Comparison of ENCODE assay signal across 14 cellular contexts in the genomic region with DNA sequence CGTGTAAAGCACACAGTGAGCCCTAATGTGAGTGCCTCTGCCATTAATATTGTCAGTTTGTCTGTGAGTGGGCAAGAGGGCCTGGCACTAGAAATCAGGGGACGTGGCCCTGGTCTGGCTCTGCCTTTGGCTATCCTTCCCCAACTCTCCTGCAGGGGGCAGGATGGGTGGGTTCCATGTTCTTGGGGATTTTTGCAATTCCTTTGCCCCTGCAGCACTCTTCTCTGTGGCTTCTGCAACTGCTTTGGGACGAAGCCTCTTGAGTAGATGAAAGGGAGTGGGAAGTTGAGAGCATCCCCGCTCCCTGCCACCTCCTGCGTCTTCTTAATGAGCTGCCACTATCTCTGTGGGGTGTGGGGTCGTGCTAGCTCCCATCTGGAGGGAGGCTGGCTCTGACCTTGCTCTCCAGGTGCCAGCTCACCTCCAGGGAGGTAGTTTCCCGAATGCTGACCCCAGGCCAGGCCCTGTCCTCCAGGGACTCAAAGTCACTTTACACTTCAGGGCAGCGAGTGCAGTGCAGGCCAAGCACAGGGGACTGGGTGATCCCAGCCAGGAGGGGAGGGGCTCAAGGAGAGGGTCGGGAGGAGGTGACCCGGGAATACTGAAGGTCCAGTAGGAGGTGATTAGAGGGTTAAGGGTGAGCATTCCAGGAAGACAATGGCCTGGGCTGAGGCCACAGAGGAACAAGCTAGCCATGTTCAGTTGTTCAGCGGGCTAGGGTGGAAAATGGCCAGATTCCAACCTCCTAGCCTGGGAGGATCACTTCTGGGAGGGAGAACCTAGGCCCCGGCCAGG.
DNase-seq lines count a peak whose midpoint lies in the region; ATAC-seq and TF ChIP-seq lines count a peak whose summit lies in the region.
"Had no signal": no experiment of that assay in that cellular context is flagged by ENCODE, and none has a peak within 500 bp of the region (broad histone marks: within the 10 kb centered on the region; RNA-seq: fewer than 3 reads in every experiment).

No MANE protein-coding gene starts in this region.

- H3K4me3 ChIP-seq in Karpas-422 (ENCODE audit: low read length), result no peak overlapping the region
- H3K4me3 ChIP-seq in choroid plexus epithelial cell (ENCODE audit: low read depth, low read length), result no peak overlapping the region
- no peak overlapping the region for H3K4me3 ChIP-seq in CD8-positive, alpha-beta T cell (ENCODE audit: low read depth, low read length)
- H3K4me3 ChIP-seq: HAP-1, sigmoid colon, suprapubic skin had no signal

- no peaks in the 10 kb centered on the region for H3K9me3 ChIP-seq in Karpas-422 (ENCODE audit: low read length)
- H3K9me3 ChIP-seq in CD8-positive, alpha-beta T cell (ENCODE audit: low read length), result no peaks in the 10 kb centered on the region
- H3K9me3 ChIP-seq: HAP-1 had no signal

- TF ChIP-seq CTCF in choroid plexus epithelial cell (conservative IDR thresholded peaks at IDR 0.05; ENCODE audit: low read depth, low read length), result peak; percentile 67
- TF ChIP-seq CTCF in CD8-positive, alpha-beta T cell (IDR thresholded peaks at IDR 0.05), result no peak

- intact Hi-C loops in activated naive CD4-positive, alpha-beta T cell treated with anti-CD3 and anti-CD28 coated beads for 36 hours (cut with micrococcal nuclease), result loop anchor here (5.0 kb wide), 1 partner anchor 717 kb away; no protein-coding TSS in a partner anchor
- intact Hi-C loops in CD8-positive, alpha-beta T cell (cut with DNase I, micrococcal nuclease), result no loop called here

- H3K27ac Mint-ChIP-seq in activated naive CD4-positive, alpha-beta T cell treated with anti-CD3 and anti-CD28 coated beads for 36 hours, result no peak overlapping the region
- no peak overlapping the region for H3K27ac Mint-ChIP-seq in CD8-positive, alpha-beta T cell
- H3K27ac Mint-ChIP-seq: activated naive CD4-positive, alpha-beta T cell treated with anti-CD3 and anti-CD28 coated beads, Interleukin-2, amount 50 U/mL, for 24 hours had no signal

- peak; percentile 30 for DNase-seq in activated naive CD4-positive, alpha-beta T cell treated with anti-CD3 and anti-CD28 coated beads for 36 hours
- DNase-seq in activated naive CD4-positive, alpha-beta T cell (lab: John Stamatoyannopoulos, UW), result no peak
- peak; percentile 61 for DNase-seq in Karpas-422
- DNase-seq in choroid plexus epithelial cell (ENCODE audit: low read depth), result peak; percentile 29
- DNase-seq in retina, result peak; percentile 38
- DNase-seq in SIG-M5 treated with dmso at 0.1 percent for 504 hours (lab: John Stamatoyannopoulos, UW; ENCODE audit: unreplicated experiment), result no peak
- DNase-seq in CD8-positive, alpha-beta T cell, result no peak
- DNase-seq: hippocampal formation, SIG-M5, sigmoid colon had no signal

- no peaks in the 10 kb centered on the region for H3K27me3 ChIP-seq in Karpas-422 (ENCODE audit: low read length)
- peaks cover 3% of the 10 kb centered on the region for H3K27me3 ChIP-seq in CD8-positive, alpha-beta T cell (ENCODE audit: insufficient read depth, low read length)

- no peak overlapping the region for H3K4me3 Mint-ChIP-seq in activated naive CD4-positive, alpha-beta T cell treated with anti-CD3 and anti-CD28 coated beads for 36 hours
- H3K4me3 Mint-ChIP-seq in CD8-positive, alpha-beta T cell, result no peak overlapping the region
- H3K4me3 Mint-ChIP-seq: activated naive CD4-positive, alpha-beta T cell treated with anti-CD3 and anti-CD28 coated beads, Interleukin-2, amount 50 U/mL, for 24 hours had no signal

- no peaks in the 10 kb centered on the region for H3K9me2 ChIP-seq in Karpas-422 (replicated peaks; ENCODE audit: insufficient read depth, low read length)

- POLR2A ChIA-PET in CD8-positive, alpha-beta T cell (lab: Charles Lee), result no interaction called here

- peaks cover 5% of the 10 kb centered on the region for H3K9me3 Mint-ChIP-seq in activated naive CD4-positive, alpha-beta T cell treated with anti-CD3 and anti-CD28 coated beads for 36 hours
- H3K9me3 Mint-ChIP-seq in CD8-positive, alpha-beta T cell, result peaks cover 4% of the 10 kb centered on the region
- H3K9me3 Mint-ChIP-seq: activated naive CD4-positive, alpha-beta T cell treated with anti-CD3 and anti-CD28 coated beads, Interleukin-2, amount 50 U/mL, for 24 hours had no signal

- CTCF ChIA-PET in activated naive CD4-positive, alpha-beta T cell treated with anti-CD3 and anti-CD28 coated beads for 36 hours (lab: Charles Lee), result interaction anchor here (0.8 to 3.6 kb wide), 10 partner anchors 32 to 717 kb away, joined by 3 to 21 read pairs (median 6); no protein-coding TSS in a partner anchor
- CTCF ChIA-PET in CD8-positive, alpha-beta T cell (lab: Charles Lee), result interaction anchor here (0.9 to 4.3 kb wide), 10 partner anchors 8 to 730 kb away, joined by 3 to 39 read pairs (median 5); a partner anchor contains a TSS

- no peak overlapping the region for H3K4me2 ChIP-seq in Karpas-422 (ENCODE audit: low read depth, low read length, poor library complexity, severe bottlenecking)

- no peaks in the 10 kb centered on the region for H3K36me3 ChIP-seq in Karpas-422 (ENCODE audit: insufficient read depth, low read length)
- H3K36me3 ChIP-seq in CD8-positive, alpha-beta T cell (ENCODE audit: insufficient read depth, low read length), result no peaks in the 10 kb centered on the region
- H3K36me3 ChIP-seq: HAP-1, sigmoid colon, suprapubic skin had no signal

- no peaks in the 10 kb centered on the region for H3K79me2 ChIP-seq in Karpas-422 (ENCODE audit: low read length)

- no peak overlapping the region for H3K9ac ChIP-seq in Karpas-422 (ENCODE audit: low read length)

- H3K36me3 Mint-ChIP-seq in activated naive CD4-positive, alpha-beta T cell treated with anti-CD3 and anti-CD28 coated beads for 36 hours (ENCODE audit: low read depth), result no peaks in the 10 kb centered on the region
- no peaks in the 10 kb centered on the region for H3K36me3 Mint-ChIP-seq in CD8-positive, alpha-beta T cell
- H3K36me3 Mint-ChIP-seq: activated naive CD4-positive, alpha-beta T cell treated with anti-CD3 and anti-CD28 coated beads, Interleukin-2, amount 50 U/mL, for 24 hours had no signal

- H3K4me1 Mint-ChIP-seq in activated naive CD4-positive, alpha-beta T cell treated with anti-CD3 and anti-CD28 coated beads for 36 hours (ENCODE audit: low read depth), result no peaks in the 10 kb centered on the region
- no peaks in the 10 kb centered on the region for H3K4me1 Mint-ChIP-seq in CD8-positive, alpha-beta T cell (ENCODE audit: low read depth)
- H3K4me1 Mint-ChIP-seq: activated naive CD4-positive, alpha-beta T cell treated with anti-CD3 and anti-CD28 coated beads, Interleukin-2, amount 50 U/mL, for 24 hours had no signal

- H3K4me1 ChIP-seq in Karpas-422 (ENCODE audit: low read length), result no peaks in the 10 kb centered on the region
- no peaks in the 10 kb centered on the region for H3K4me1 ChIP-seq in CD8-positive, alpha-beta T cell (ENCODE audit: insufficient read depth, low read length)
- H3K4me1 ChIP-seq: HAP-1, sigmoid colon, suprapubic skin had no signal

- H3K27me3 Mint-ChIP-seq in activated naive CD4-positive, alpha-beta T cell treated with anti-CD3 and anti-CD28 coated beads for 36 hours (ENCODE audit: low read depth), result peaks cover 19% of the 10 kb centered on the region
- H3K27me3 Mint-ChIP-seq in CD8-positive, alpha-beta T cell (ENCODE audit: low read depth), result peaks cover 28% of the 10 kb centered on the region

- H3K27ac ChIP-seq in Karpas-422 (ENCODE audit: low read length), result no peak overlapping the region
- no peak overlapping the region for H3K27ac ChIP-seq in CD8-positive, alpha-beta T cell (ENCODE audit: low read depth, low read length)
- H3K27ac ChIP-seq: sigmoid colon, suprapubic skin had no signal

- H2AFZ ChIP-seq in Karpas-422 (ENCODE audit: low read length), result no peak overlapping the region

- no peak for ATAC-seq in CD8-positive, alpha-beta T cell
- no peak for ATAC-seq in GM18909 (IDR thresholded peaks at IDR 0.05; ENCODE audit: poor library complexity, unreplicated experiment)

- no peaks in the 10 kb centered on the region for H4K20me1 ChIP-seq in Karpas-422 (ENCODE audit: insufficient read depth, low read depth, low read length)

Comparison
In these comparisons a context has a peak if more than half of its experiments do, and no peak if none do; other contexts are left out.
1. DNase-seq: peak in activated naive CD4-positive, alpha-beta T cell treated with anti-CD3 and anti-CD28 coated beads for 36 hours (single experiment), Karpas-422 (single experiment), choroid plexus epithelial cell (single experiment) and retina (single experiment); none in activated naive CD4-positive, alpha-beta T cell (0 of 4), SIG-M5 treated with dmso at 0.1 percent for 504 hours (single experiment) and CD8-positive, alpha-beta T cell (0 of 7).